ENCODE assay signal across 8 cellular contexts in the genomic region with DNA sequence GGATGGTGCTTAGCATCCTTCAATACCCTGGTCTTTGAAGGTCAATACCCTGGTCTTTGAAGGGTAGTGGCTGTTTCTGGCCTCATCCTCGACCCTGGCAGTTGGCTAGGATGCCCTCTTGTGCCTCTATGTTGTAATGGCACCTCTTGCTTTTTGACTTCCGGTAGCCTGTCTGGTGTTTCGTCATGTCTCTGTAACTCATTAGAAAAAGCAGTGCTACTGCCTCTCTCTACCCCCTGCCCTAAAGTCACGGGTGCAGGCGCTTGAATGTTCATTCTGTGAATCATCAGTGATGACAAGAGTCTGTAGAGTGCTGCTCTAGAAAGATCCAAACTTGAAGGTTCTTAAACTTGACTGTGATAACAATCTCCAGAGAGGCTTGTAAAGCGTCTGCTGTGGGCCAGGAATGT. TPM values are rescaled to one million over a fixed set of nuclear protein-coding genes. Genes with fewer than 3 reads are reported as not detected.
DNase-seq lines count a peak whose midpoint lies in the region; ATAC-seq and TF ChIP-seq lines count a peak whose summit lies in the region.

No MANE protein-coding gene starts in this region.

- H3K4me3 Mint-ChIP-seq in T-cell = no peak overlapping the region

- H3K27ac Mint-ChIP-seq in T-cell = no peak overlapping the region

- no peaks in the 10 kb centered on the region for H3K4me1 ChIP-seq in heart right ventricle

- intact Hi-C loops in heart right ventricle (cut with DNase I) (no loop called here), left ventricle myocardium superior (cut with micrococcal nuclease) (no loop called here)

- H3K4me3 ChIP-seq in heart right ventricle = no peak overlapping the region
- H3K4me3 ChIP-seq in HL-60 (replicated peaks; ENCODE audit: insufficient read depth, low read length) = no peak overlapping the region
- H3K4me3 ChIP-seq in retinal pigment epithelial cell (ENCODE audit: low read length) = no peak overlapping the region

- no peaks in the 10 kb centered on the region for H3K36me3 ChIP-seq in heart right ventricle

- H3K36me3 Mint-ChIP-seq in T-cell = no peaks in the 10 kb centered on the region

- DNase-seq in heart right ventricle = no peak
- no peak for DNase-seq in left ventricle myocardium superior
- DNase-seq in HL-60 (ENCODE audit: low read depth in 1 of 2, low spot score in 1 of 2) = peak; percentile 38 to 70
- peak in 17 of 34 experiments; percentile 2 to 29 (median 8) for DNase-seq in T-cell
- DNase-seq in retinal pigment epithelial cell (ENCODE audit: low read depth) = no peak
- DNase-seq in effector CD4-positive, alpha-beta T cell = no peak

- H3K27me3 Mint-ChIP-seq in T-cell = peaks cover 3 to 12% of the 10 kb centered on the region in 2 donors

- CTCF ChIA-PET in T-cell (lab: Charles Lee) = interaction anchor here in 1 of 2 donors (0.6 kb wide), 1 partner anchor 158 kb away, joined by 3 read pairs; no protein-coding TSS in a partner anchor

- POLR2A ChIA-PET in T-cell (lab: Charles Lee) = no interaction called here

- no peaks in the 10 kb centered on the region for H3K9me3 ChIP-seq in heart right ventricle

- H3K27me3 ChIP-seq in heart right ventricle = peaks cover 0 to 29% (median 9%) of the 10 kb centered on the region in 7 donors
- no peaks in the 10 kb centered on the region for H3K27me3 ChIP-seq in HL-60 (ENCODE audit: insufficient read depth, poor library complexity, severe bottlenecking)

- H3K27ac ChIP-seq in heart right ventricle = no peak overlapping the region
- no peak overlapping the region for H3K27ac ChIP-seq in HL-60 (replicated peaks)

- ATAC-seq in heart right ventricle = peak in 1 of 8 donors; percentile 54
- ATAC-seq in left ventricle myocardium superior = no peak
- peak in 3 of 4 experiments; percentile 35 to 61 (median 47) for ATAC-seq in T-cell (replicated peaks in 1 of 4)
- peak; percentile 75 for ATAC-seq in esophagus mucosa
- no peak for ATAC-seq in HG02884 (IDR thresholded peaks at IDR 0.05; ENCODE audit: unreplicated experiment)

- TF ChIP-seq CTCF in heart right ventricle (IDR thresholded peaks at IDR 0.05) (peak in 7 of 9 donors; percentile 17 to 56 (median 29)), HL-60 (IDR thresholded peaks at IDR 0.05; ENCODE audit: insufficient read depth, low read length) (peak; percentile 57), retinal pigment epithelial cell (conservative IDR thresholded peaks at IDR 0.05; ENCODE audit: low read depth, low read length) (peak; percentile 39)

- 17 to 18% methylated on average over 6 of the region's 6 CpGs for WGBS in heart right ventricle, 2 donors

- H3K9me3 Mint-ChIP-seq in T-cell = no peaks in the 10 kb centered on the region

- H3K4me1 Mint-ChIP-seq in T-cell = peaks cover 0 to 2% (median 2%) of the 10 kb centered on the region in 3 donors

RNA-seq across cellular contexts. Expression of a gene that starts 28.3 kb away (rescaled TPM):
- total RNA-seq in heart right ventricle (under 1 TPM in 1 of 10 donors, not detected in 9; 0.61 TPM), left ventricle myocardium superior (0.42 TPM), T-cell (under 1 TPM in 4 of 5 donors, not detected in 1; 0.33 to 0.98 (median 0.55) TPM), esophagus mucosa (not detected)
- under 1 TPM in 1 of 2 donors, not detected in 1; 0.07 TPM for polyA plus RNA-seq in heart right ventricle

RNA-seq across cellular contexts. Expression of a gene that starts 57.7 kb away (rescaled TPM):
- total RNA-seq in heart right ventricle (under 1 TPM in 2 of 10 donors, not detected in 8; 0.05 to 0.44 TPM), left ventricle myocardium superior (0.05 TPM), T-cell (not detected), esophagus mucosa (0.08 TPM)
- polyA plus RNA-seq in heart right ventricle = under 1 TPM; 0.14 to 0.37 TPM

Comparison
In these comparisons a context has a peak if more than half of its experiments do, and no peak if none do; other contexts are left out.
1. ATAC-seq: peak in T-cell (3 of 4) and esophagus mucosa (single experiment); none in left ventricle myocardium superior (single experiment) and HG02884 (single experiment).
2. DNase-seq: peak in HL-60 (2 of 2); none in heart right ventricle (0 of 2), left ventricle myocardium superior (single experiment), retinal pigment epithelial cell (single experiment) and effector CD4-positive, alpha-beta T cell (single experiment).
3. Peak in every context shown above with its lines, with median percentiles within 50 percentile points of each other: CTCF ChIP-seq.